In genomic region chr6:8551386-8551785, GRCh38 we compare ENCODE assay signal across 22 cellular contexts.
DNase-seq lines count a peak whose midpoint lies in the region; ATAC-seq, FAIRE-seq and TF ChIP-seq lines count a peak whose summit lies in the region.
"Had no signal": no experiment of that assay in that cellular context is flagged by ENCODE, and none has a peak within 500 bp of the region (broad histone marks: within the 10 kb centered on the region; RNA-seq: fewer than 3 reads in every experiment).

No MANE protein-coding gene starts in this region.

- ATAC-seq in right lobe of liver (peak; percentile 57 to 78 (median 69)), HepG2 (no peak), HG02938 (IDR thresholded peaks at IDR 0.05; ENCODE audit: unreplicated experiment) (no peak)
- ATAC-seq: A549; CD8-positive, alpha-beta T cell had no signal

- H3K4ac ChIP-seq in trophoblast cell (ENCODE audit: low read depth, low read length), result no peak overlapping the region

- no peak overlapping the region for H3K18ac ChIP-seq in trophoblast cell (ENCODE audit: low read length)

- no peak for TF ChIP-seq POLR2A in right lobe of liver (IDR thresholded peaks at IDR 0.05)
- no peak for TF ChIP-seq POLR2A in HepG2 (IDR thresholded peaks at IDR 0.05; ENCODE audit: insufficient read depth in 1 of 2, low read depth in 2 of 2, low read length in 2 of 2)
- no peak for TF ChIP-seq POLR2A in adrenal gland (IDR thresholded peaks at IDR 0.05)

- TF ChIP-seq RAD21 in HepG2 (CRISPR knock-in tag; IDR thresholded peaks at IDR 0.05), result no peak

- H3K9ac ChIP-seq in HepG2 (ENCODE audit: insufficient read depth, low read depth, low read length) (no peak overlapping the region), trophoblast cell (ENCODE audit: low read length) (no peak overlapping the region)
- H3K9ac ChIP-seq: BLaER1 had no signal

- no peaks in the 10 kb centered on the region for H4K20me1 ChIP-seq in HepG2 (ENCODE audit: insufficient read depth, low read length)
- H4K20me1 ChIP-seq: BLaER1 had no signal

- H3K4me2 ChIP-seq in HepG2 (ENCODE audit: low read depth, low read length) (no peak overlapping the region), trophoblast cell (ENCODE audit: low read length) (no peak overlapping the region)
- H3K4me2 ChIP-seq: A549, BLaER1 had no signal

- H2BK12ac ChIP-seq in trophoblast cell (ENCODE audit: low read length), result peak overlapping the region; percentile 100

- POLR2A ChIA-PET in HepG2 (lab: Yijun Ruan, JAX), result no interaction called here
- POLR2A ChIA-PET in RWPE1 (lab: Yijun Ruan, JAX; ENCODE audit: low non-redundant PET), result no interaction called here

- H2AFZ ChIP-seq in HepG2 (ENCODE audit: low read length) (no peak overlapping the region), trophoblast cell (ENCODE audit: insufficient read depth, low read length, poor library complexity) (no peak overlapping the region)

- peak overlapping the region; percentile 86 for H2BK120ac ChIP-seq in trophoblast cell (ENCODE audit: insufficient read depth, low read length, poor library complexity)

- TF ChIP-seq CTCF in right lobe of liver (IDR thresholded peaks at IDR 0.05) (no peak), HepG2 (CRISPR knock-in tag; IDR thresholded peaks at IDR 0.05) (no peak), adrenal gland (IDR thresholded peaks at IDR 0.05) (no peak), RWPE1 (conservative IDR thresholded peaks at IDR 0.05; ENCODE audit: low read depth) (no peak)

- H3K27me3 ChIP-seq in right lobe of liver (no peaks in the 10 kb centered on the region), HepG2 (ENCODE audit: control insufficient read depth in 1 of 2, insufficient read depth in 2 of 2, low read length in 2 of 2) (no peaks in the 10 kb centered on the region), adrenal gland (no peaks in the 10 kb centered on the region), trophoblast cell (ENCODE audit: insufficient read depth, low read length) (no peaks in the 10 kb centered on the region)
- H3K27me3 ChIP-seq: BLaER1 had no signal

- WGBS in right lobe of liver (ENCODE audit: insufficient coverage, low coverage, low lambda C conversion rate, missing lambda C conversion rate), result 24% methylated on average over 2 of the region's 2 CpGs
- 58% methylated on average over 2 of the region's 2 CpGs for WGBS in HepG2 (ENCODE audit: low lambda C conversion rate)
- 68 to 89% (median 83%) methylated on average over 2 of the region's 2 CpGs for WGBS in adrenal gland, 4 donors
- WGBS in trophoblast cell (ENCODE audit: extremely low coverage, insufficient coverage, insufficient read length), result no CpG with 5 or more reads among the region's 2 CpGs

- H3K4me3 ChIP-seq in right lobe of liver (no peak overlapping the region), HepG2 (replicated peaks in 1 of 3; ENCODE audit: insufficient read depth in 1 of 3, low read depth in 2 of 3, low read length in 3 of 3) (no peak overlapping the region), adrenal gland (no peak overlapping the region), trophoblast cell (ENCODE audit: low read depth, low read length) (no peak overlapping the region)
- H3K4me3 ChIP-seq: A549, BLaER1 had no signal

- CTCF ChIA-PET in HepG2 (lab: Yijun Ruan, JAX; ENCODE audit: low intra/inter-chr PET ratio, low total read pairs) (no interaction called here), RWPE1 (lab: Yijun Ruan, JAX) (no interaction called here)

- H3K4me1 ChIP-seq in right lobe of liver, result peaks cover 0 to 17% (median 6%) of the 10 kb centered on the region in 4 donors
- peaks cover 7% of the 10 kb centered on the region for H3K4me1 ChIP-seq in HepG2 (ENCODE audit: insufficient read depth, low read length)
- H3K4me1 ChIP-seq in adrenal gland (replicated peaks in 1 of 2), result peaks cover 0 to 3% of the 10 kb centered on the region in 2 donors
- H3K4me1 ChIP-seq in trophoblast cell (ENCODE audit: control insufficient read depth in 1 of 2, insufficient read depth in 2 of 2, low read length in 2 of 2), result peaks cover 0 to 2% of the 10 kb centered on the region in 2 experiments
- H3K4me1 ChIP-seq: BLaER1 had no signal

- H4K8ac ChIP-seq in trophoblast cell (ENCODE audit: low read depth, low read length), result no peak overlapping the region

- in situ Hi-C loops in HepG2 (cut with HindIII; ENCODE audit: extremely low pct_ligation_motif_present, low pct_unique_long_range_greater_than_20kb), result no loop called here

- H3K14ac ChIP-seq in trophoblast cell (ENCODE audit: low read length), result no peak overlapping the region

- BruUV-seq in HepG2 (replicated peaks; lab: Mats Ljungman, UMichigan), result no TSS peak

- H2BK5ac ChIP-seq in trophoblast cell (ENCODE audit: low read depth, low read length, poor library complexity), result no peak overlapping the region

- H3K9me3 ChIP-seq in right lobe of liver (no peaks in the 10 kb centered on the region), HepG2 (ENCODE audit: low read length) (0 out of 2 replicates have a peak, but pooled peaks cover 8% of the 10 kb centered on the region), adrenal gland (replicated peaks in 1 of 3) (peaks cover 0 to 5% (median 0%) of the 10 kb centered on the region in 3 donors), trophoblast cell (ENCODE audit: insufficient read depth, low read depth, low read length) (peaks cover 1% of the 10 kb centered on the region)
- H3K9me3 ChIP-seq: A549, BLaER1, Caco-2 had no signal

- H3K79me1 ChIP-seq in trophoblast cell (ENCODE audit: low read length), result peaks cover 3% of the 10 kb centered on the region

- H3K27ac ChIP-seq in right lobe of liver, result no peak overlapping the region
- no peak overlapping the region for H3K27ac ChIP-seq in HepG2 (ENCODE audit: extremely low read length, insufficient read depth, low read length)
- H3K27ac ChIP-seq in adrenal gland, result no peak overlapping the region
- no peak overlapping the region for H3K27ac ChIP-seq in trophoblast cell (ENCODE audit: low read depth, low read length)
- no peak overlapping the region for H3K27ac ChIP-seq in RWPE1
- H3K27ac ChIP-seq: A549, BLaER1, C4-2B had no signal

- H4K12ac ChIP-seq in trophoblast cell (ENCODE audit: low read depth, low read length), result no peak overlapping the region

- no peak for FAIRE-seq in HepG2 (lab: Jason Lieb, UNC)
- FAIRE-seq: A549, G401.6, GM12892, GM19239, H54 had no signal

- H3K36me3 ChIP-seq in right lobe of liver (no peaks in the 10 kb centered on the region), HepG2 (replicated peaks in 1 of 2; ENCODE audit: control insufficient read depth in 1 of 2, insufficient read depth in 2 of 2, low read length in 2 of 2) (no peaks in the 10 kb centered on the region), adrenal gland (replicated peaks in 1 of 2) (no peaks in the 10 kb centered on the region), trophoblast cell (ENCODE audit: control insufficient read depth in 1 of 2, insufficient read depth in 2 of 2, low read length in 2 of 2) (no peaks in the 10 kb centered on the region)
- H3K36me3 ChIP-seq: BLaER1 had no signal

- TF ChIP-seq EP300 in HepG2 (IDR thresholded peaks at IDR 0.05; ENCODE audit: low read depth in 2 of 2, low read length in 2 of 2) (no peak), HepG2 (CRISPR knock-in tag; IDR thresholded peaks at IDR 0.05; ENCODE audit: borderline replicate concordance) (no peak)

- H3K79me2 ChIP-seq in HepG2 (ENCODE audit: insufficient read depth, low read length) (no peaks in the 10 kb centered on the region), trophoblast cell (ENCODE audit: control insufficient read depth, insufficient read depth, low read length, poor library complexity) (no peaks in the 10 kb centered on the region)

- intact Hi-C loops in right lobe of liver (cut with DNase I) (no loop called here), HepG2 (cut with micrococcal nuclease; ENCODE audit: unreplicated experiment) (no loop called here), adrenal gland (cut with DNase I) (no loop called here)

- peak; percentile 26 to 69 (median 48) for DNase-seq in right lobe of liver
- DNase-seq in HepG2 (ENCODE audit: low spot score), result no peak
- peak in 4 of 7 donors; percentile 10 to 43 (median 30) for DNase-seq in adrenal gland
- no peak for DNase-seq in trophoblast cell
- DNase-seq in RWPE1 (ENCODE audit: low spot score), result no peak
- DNase-seq in AG20443 (ENCODE audit: low spot score), result no peak
- DNase-seq: 8988T; Caco-2; CD4-positive, CD25-positive, alpha-beta regulatory T cell; CD8-positive, alpha-beta T cell; DMS153; DND-41; GOT3; HCEC 1CT had no signal

- no peak overlapping the region for H2AK5ac ChIP-seq in trophoblast cell (ENCODE audit: low read length)

- H4K91ac ChIP-seq in trophoblast cell (ENCODE audit: low read depth, low read length), result no peak overlapping the region

- H3K23ac ChIP-seq in trophoblast cell (ENCODE audit: low read length), result no peak overlapping the region

TF ChIP-seq in HepG2, 621 proteins besides CTCF, POLR2A, EP300 and RAD21:
- TF ChIP-seq TGIF2 (CRISPR knock-in tag; IDR thresholded peaks at IDR 0.05), result no peak
- TF ChIP-seq TAF15 (IDR thresholded peaks at IDR 0.05; ENCODE audit: low read depth, low read length, poor library complexity, severe bottlenecking), result no peak

Comparison
In these comparisons a context has a peak if more than half of its experiments do, and no peak if none do; other contexts are left out.
1. ATAC-seq: peak in right lobe of liver (4 of 4); none in HepG2 (single experiment) and HG02938 (single experiment).
2. DNase-seq: peak in right lobe of liver (3 of 3) and adrenal gland (4 of 7); none in HepG2 (single experiment), trophoblast cell (0 of 2), RWPE1 (single experiment) and AG20443 (single experiment).